Comparison of ENCODE assay signal across 9 cellular contexts in genomic region chr3:196694202-196694638, GRCh38.
DNase-seq lines count a peak whose midpoint lies in the region; ATAC-seq lines count a peak whose summit lies in the region.
"Had no signal": no experiment of that assay in that cellular context is flagged by ENCODE, and none has a peak within 500 bp of the region (broad histone marks: within the 10 kb centered on the region; RNA-seq: fewer than 3 reads in every experiment).

No MANE protein-coding gene starts in this region.

- DNase-seq in activated T-cell treated with anti-CD3 and anti-CD28 coated beads for 4 hours, result peak; percentile 13
- DNase-seq in activated T-cell treated with anti-CD3 and anti-CD28 coated beads, Interleukin-2, amount 50 U/mL, for 1 hour, result no peak
- peak; percentile 33 for DNase-seq in NCI-H2107 (lab: John Stamatoyannopoulos, UW)
- no peak for DNase-seq in activated naive CD8-positive, alpha-beta T cell treated with anti-CD3 and anti-CD28 coated beads, Interleukin-2, amount 50 U/mL, for 24 hours
- peak; percentile 16 for DNase-seq in stimulated activated CD4-positive, alpha-beta T cell treated with anti-CD3 and anti-CD28 coated beads, Interleukin-15, amount 100 ng/mL, for 24 hours
- DNase-seq in hippocampal formation (lab: John Stamatoyannopoulos, UW), result no peak
- DNase-seq: NCI-H774 had no signal

- H3K27ac Mint-ChIP-seq in activated naive CD8-positive, alpha-beta T cell treated with anti-CD3 and anti-CD28 coated beads, Interleukin-2, amount 50 U/mL, for 24 hours, result no peak overlapping the region

- ATAC-seq in activated naive CD8-positive, alpha-beta T cell treated with anti-CD3 and anti-CD28 coated beads, Interleukin-2, amount 50 U/mL, for 24 hours, result peak; percentile 42
- no peak for ATAC-seq in HG03457 (IDR thresholded peaks at IDR 0.05; ENCODE audit: unreplicated experiment)
- no peak for ATAC-seq in GM21717 (IDR thresholded peaks at IDR 0.05; ENCODE audit: unreplicated experiment)

- no peak overlapping the region for H3K4me3 Mint-ChIP-seq in activated naive CD8-positive, alpha-beta T cell treated with anti-CD3 and anti-CD28 coated beads, Interleukin-2, amount 50 U/mL, for 24 hours

- peaks cover 11% of the 10 kb centered on the region for H3K4me1 Mint-ChIP-seq in activated naive CD8-positive, alpha-beta T cell treated with anti-CD3 and anti-CD28 coated beads, Interleukin-2, amount 50 U/mL, for 24 hours

- H3K27me3 Mint-ChIP-seq in activated naive CD8-positive, alpha-beta T cell treated with anti-CD3 and anti-CD28 coated beads, Interleukin-2, amount 50 U/mL, for 24 hours, result peaks cover 2% of the 10 kb centered on the region

- no peaks in the 10 kb centered on the region for H3K9me3 Mint-ChIP-seq in activated naive CD8-positive, alpha-beta T cell treated with anti-CD3 and anti-CD28 coated beads, Interleukin-2, amount 50 U/mL, for 24 hours

- no peaks in the 10 kb centered on the region for H3K36me3 Mint-ChIP-seq in activated naive CD8-positive, alpha-beta T cell treated with anti-CD3 and anti-CD28 coated beads, Interleukin-2, amount 50 U/mL, for 24 hours (ENCODE audit: low read depth)

Comparison
In these comparisons a context has a peak if more than half of its experiments do, and no peak if none do; other contexts are left out.
1. DNase-seq: peak in activated T-cell treated with anti-CD3 and anti-CD28 coated beads for 4 hours (single experiment), NCI-H2107 (single experiment) and stimulated activated CD4-positive, alpha-beta T cell treated with anti-CD3 and anti-CD28 coated beads, Interleukin-15, amount 100 ng/mL, for 24 hours (single experiment); none in activated T-cell treated with anti-CD3 and anti-CD28 coated beads, Interleukin-2, amount 50 U/mL, for 1 hour (single experiment), activated naive CD8-positive, alpha-beta T cell treated with anti-CD3 and anti-CD28 coated beads, Interleukin-2, amount 50 U/mL, for 24 hours (single experiment) and hippocampal formation (0 of 2).